Comparison of ENCODE assay signal across 33 cellular contexts in genomic region chr5:132005591-132005990, GRCh38. TPM values are rescaled to one million over a fixed set of nuclear protein-coding genes. Genes with fewer than 3 reads are reported as not detected.
"Had no signal": no experiment of that assay in that cellular context is flagged by ENCODE, and none has a peak within 500 bp of the region (broad histone marks: within the 10 kb centered on the region; RNA-seq: fewer than 3 reads in every experiment).

No MANE protein-coding gene starts in this region.

- H3K27ac Mint-ChIP-seq: activated naive CD4-positive, alpha-beta T cell treated with anti-CD3 and anti-CD28 coated beads, Interleukin-2, amount 50 U/mL, for 72 hours; activated T-cell treated with anti-CD3 and anti-CD28 coated beads, Interleukin-2, amount 50 U/mL, for 72 hours; nephron; progenitor cell of endocrine pancreas; stimulated activated memory B cell treated with anti-CD40 and anti-IgM and Interleukin-4, amounts not matched to agents 10 μg/mL and 1 μg/mL and 100 μg/mL, for 72 hours had no signal

- H3K36me3 Mint-ChIP-seq: activated naive CD4-positive, alpha-beta T cell treated with anti-CD3 and anti-CD28 coated beads, Interleukin-2, amount 50 U/mL, for 72 hours; stimulated activated memory B cell treated with anti-CD40 and anti-IgM and Interleukin-4, amounts not matched to agents 10 μg/mL and 1 μg/mL and 100 μg/mL, for 72 hours had no signal

- H3K4me3 ChIP-seq: gastroesophageal sphincter, heart left ventricle, left ventricle myocardium inferior, skin epidermis, tibial artery had no signal

- H3K4me1 Mint-ChIP-seq: nephron had no signal

- H3K27ac ChIP-seq: gastroesophageal sphincter, heart left ventricle, left ventricle myocardium inferior, skin epidermis, tibial artery, VCaP had no signal

- H3K9me3 ChIP-seq: gastroesophageal sphincter, heart left ventricle, left ventricle myocardium inferior, tibial artery had no signal

- DNase-seq: activated CD4-positive, alpha-beta T cell treated with anti-CD3 and anti-CD28 coated beads for 4 hours; activated CD4-positive, alpha-beta T cell treated with anti-CD3 and anti-CD28 coated beads, Interleukin-2, amount 50 U/mL, for 4 hours; activated naive CD4-positive, alpha-beta T cell; activated T-cell treated with anti-CD3 and anti-CD28 coated beads for 4 hours; activated T-cell treated with anti-CD3 and anti-CD28 coated beads, Interleukin-2, amount 50 U/mL, for 72 hours; anterior cingulate cortex; cerebellar nuclear complex; cortex of kidney; hypothalamus; left ventricle myocardium inferior; mammary epithelial cell; retina; stimulated activated CD4-positive, alpha-beta T cell treated with anti-CD3 and anti-CD28 coated beads, Interleukin-4, amount 100 ng/mL, for 4 hours; stimulated activated CD8-positive, alpha-beta memory T cell treated with anti-CD3 and anti-CD28 coated beads, Interleukin-4, amount 100 ng/mL, for 48 hours; stimulated activated naive CD8-positive, alpha-beta T cell treated with anti-CD3 and anti-CD28 coated beads, Interleukin-15, amount 100 ng/mL, for 72 hours; T-helper 9 cell; tibial artery had no signal

- ATAC-seq: activated naive CD4-positive, alpha-beta T cell treated with anti-CD3 and anti-CD28 coated beads, Interleukin-2, amount 50 U/mL, for 72 hours; activated T-cell treated with anti-CD3 and anti-CD28 coated beads, Interleukin-2, amount 50 U/mL, for 72 hours; gastroesophageal sphincter; heart left ventricle; sciatic nerve; stimulated activated memory B cell treated with anti-CD40 and anti-IgM and Interleukin-4, amounts not matched to agents 10 μg/mL and 1 μg/mL and 100 μg/mL, for 72 hours; stimulated activated naive CD8-positive, alpha-beta T cell treated with anti-CD3 and anti-CD28 coated beads, Interleukin-15, amount 100 ng/mL, for 72 hours had no signal

- H3K4me3 Mint-ChIP-seq: activated T-cell treated with anti-CD3 and anti-CD28 coated beads, Interleukin-2, amount 50 U/mL, for 72 hours; nephron; stimulated activated memory B cell treated with anti-CD40 and anti-IgM and Interleukin-4, amounts not matched to agents 10 μg/mL and 1 μg/mL and 100 μg/mL, for 72 hours; stimulated activated naive CD8-positive, alpha-beta T cell treated with anti-CD3 and anti-CD28 coated beads, Interleukin-15, amount 100 ng/mL, for 72 hours had no signal

- H3K9me3 Mint-ChIP-seq: activated naive CD4-positive, alpha-beta T cell treated with anti-CD3 and anti-CD28 coated beads, Interleukin-2, amount 50 U/mL, for 72 hours; activated T-cell treated with anti-CD3 and anti-CD28 coated beads, Interleukin-2, amount 50 U/mL, for 72 hours; nephron; stimulated activated memory B cell treated with anti-CD40 and anti-IgM and Interleukin-4, amounts not matched to agents 10 μg/mL and 1 μg/mL and 100 μg/mL, for 72 hours; stimulated activated naive CD8-positive, alpha-beta T cell treated with anti-CD3 and anti-CD28 coated beads, Interleukin-15, amount 100 ng/mL, for 72 hours had no signal

- H3K36me3 ChIP-seq: gastroesophageal sphincter, heart left ventricle, left ventricle myocardium inferior, tibial artery had no signal

RNA-seq across cellular contexts. Expression of gene ACSL6, which starts 5.9 kb away (rescaled TPM):
- total RNA-seq: endothelial cell of umbilical vein, osteocyte had no signal
- polyA plus RNA-seq: endothelial cell of umbilical vein had no signal

RNA-seq across cellular contexts. Expression of gene IL3, which starts 54.9 kb away (rescaled TPM):
- total RNA-seq: endothelial cell of umbilical vein, fibroblast of lung, fibroblast of villous mesenchyme, gastroesophageal sphincter, heart left ventricle, left ventricle myocardium inferior, mammary epithelial cell, mucosa of gallbladder, osteocyte, progenitor cell of endocrine pancreas, sciatic nerve, urinary bladder had no signal
- polyA plus RNA-seq: endothelial cell of umbilical vein, esophagus, fibroblast of lung, heart left ventricle, mammary epithelial cell, urinary bladder had no signal
